19 cellular contexts compared by ENCODE assay signal in genomic region chr6:45895569-45895968, GRCh38.
"Had no signal": no experiment of that assay in that cellular context is flagged by ENCODE, and none has a peak within 500 bp of the region (broad histone marks: within the 10 kb centered on the region; RNA-seq: fewer than 3 reads in every experiment).

No MANE protein-coding gene starts in this region.

- H3K36me3 Mint-ChIP-seq: activated naive CD4-positive, alpha-beta T cell treated with anti-CD3 and anti-CD28 coated beads, Interleukin-2, amount 10 ng/mL, durations not matched to agents 7 days and 5 days; memory B cell had no signal

- H3K9me3 Mint-ChIP-seq: activated B cell treated with CpG ODN at 0.5 μM for 24 hours; activated naive CD4-positive, alpha-beta T cell treated with anti-CD3 and anti-CD28 coated beads, Interleukin-2, amount 10 ng/mL, durations not matched to agents 7 days and 5 days; activated T-helper 1 cell treated with anti-CD3 and anti-CD28 coated beads, Interleukin-12 subunit alpha, Interleukin-12 subunit beta, Interleukin-2, Interleukin-4 antibody, amounts not matched to agents 30 ng/mL and 10 ng/mL and 1 ng/mL, durations not matched to agents 14 hours and 24 hours and 36 hours; memory B cell had no signal

- H3K27me3 ChIP-seq: cardiac muscle cell, dorsolateral prefrontal cortex, left lung, stomach, testis, upper lobe of left lung had no signal

- DNase-seq: activated B cell treated with CpG ODN at 0.5 μM for 24 hours; activated CD4-positive, alpha-beta T cell treated with anti-CD3 and anti-CD28 coated beads, Interleukin-2, amount 50 U/mL, for 4 hours; activated naive CD4-positive, alpha-beta T cell treated with anti-CD3 and anti-CD28 coated beads, Interleukin-2, amount 10 ng/mL, durations not matched to agents 7 days and 5 days; dorsolateral prefrontal cortex; left lung; nephron progenitor cell; right cardiac atrium; SHP77 treated with DMSO at 0.1 percent for 48 hours; stimulated activated CD4-positive, alpha-beta T cell treated with anti-CD3 and anti-CD28 coated beads, Interleukin-4, amount 100 ng/mL, for 4 hours; stimulated activated CD8-positive, alpha-beta memory T cell treated with anti-CD3 and anti-CD28 coated beads, Interleukin-4, amount 100 ng/mL, for 48 hours; stomach; testis; upper lobe of left lung had no signal

- H3K9me3 ChIP-seq: left lung, prostate gland, stomach, testis, upper lobe of left lung had no signal

- H3K4me3 Mint-ChIP-seq: activated B cell treated with CpG ODN at 0.5 μM for 24 hours; activated naive CD4-positive, alpha-beta T cell treated with anti-CD3 and anti-CD28 coated beads, Interleukin-2, amount 10 ng/mL, durations not matched to agents 7 days and 5 days; activated T-helper 1 cell treated with anti-CD3 and anti-CD28 coated beads, Interleukin-12 subunit alpha, Interleukin-12 subunit beta, Interleukin-2, Interleukin-4 antibody, amounts not matched to agents 30 ng/mL and 10 ng/mL and 1 ng/mL, durations not matched to agents 14 hours and 24 hours and 36 hours; memory B cell; nephron progenitor cell had no signal

- H3K4me1 Mint-ChIP-seq: activated B cell treated with CpG ODN at 0.5 μM for 24 hours; activated naive CD4-positive, alpha-beta T cell treated with anti-CD3 and anti-CD28 coated beads, Interleukin-2, amount 10 ng/mL, durations not matched to agents 7 days and 5 days; memory B cell had no signal

- H3K27ac ChIP-seq: cardiac muscle cell, dorsolateral prefrontal cortex, left lung, prostate gland, stomach, upper lobe of left lung had no signal

- ATAC-seq: left lung, right cardiac atrium, SK-N-SH treated with all-trans-retinoic acid at 6 μM for 48 hours had no signal

- H3K36me3 ChIP-seq: cardiac muscle cell, left lung, prostate gland, stomach, upper lobe of left lung had no signal

- H3K27me3 Mint-ChIP-seq: activated B cell treated with CpG ODN at 0.5 μM for 24 hours; activated naive CD4-positive, alpha-beta T cell treated with anti-CD3 and anti-CD28 coated beads, Interleukin-2, amount 10 ng/mL, durations not matched to agents 7 days and 5 days; memory B cell had no signal

- H3K4me3 ChIP-seq: cardiac muscle cell, dorsolateral prefrontal cortex, left lung, prostate gland, skin epidermis, stomach, testis, upper lobe of left lung had no signal

- H3K4me1 ChIP-seq: left lung, prostate gland, stomach, testis had no signal

- H3K27ac Mint-ChIP-seq: activated B cell treated with CpG ODN at 0.5 μM for 24 hours; activated naive CD4-positive, alpha-beta T cell treated with anti-CD3 and anti-CD28 coated beads, Interleukin-2, amount 10 ng/mL, durations not matched to agents 7 days and 5 days; activated T-helper 1 cell treated with anti-CD3 and anti-CD28 coated beads, Interleukin-12 subunit alpha, Interleukin-12 subunit beta, Interleukin-2, Interleukin-4 antibody, amounts not matched to agents 30 ng/mL and 10 ng/mL and 1 ng/mL, durations not matched to agents 14 hours and 24 hours and 36 hours; memory B cell; nephron progenitor cell had no signal
